Comparison of ENCODE assay signal across 17 cellular contexts in genomic region chr4:151661873-151662272, GRCh38.
"Had no signal": no experiment of that assay in that cellular context is flagged by ENCODE, and none has a peak within 500 bp of the region (broad histone marks: within the 10 kb centered on the region; RNA-seq: fewer than 3 reads in every experiment).

No MANE protein-coding gene starts in this region.

- H3K4me1 ChIP-seq: foreskin keratinocyte, left ventricle myocardium inferior, lower lobe of right lung had no signal

- H3K9me3 Mint-ChIP-seq: mesothelial cell of epicardium; naive thymus-derived CD4-positive, alpha-beta T cell had no signal

- DNase-seq: dermis blood vessel endothelial cell; dorsolateral prefrontal cortex; effector CD4-positive, alpha-beta T cell; effector memory CD4-positive, alpha-beta T cell; foreskin keratinocyte; glutamatergic neuron; head of caudate nucleus; heart right ventricle; hippocampal formation; left cardiac atrium; left ventricle myocardium inferior; lower lobe of right lung; mesenchymal stem cell; naive thymus-derived CD4-positive, alpha-beta T cell had no signal

- H3K36me3 ChIP-seq: lower lobe of right lung had no signal

- H3K27ac ChIP-seq: coronary artery, esophagus muscularis mucosa, foreskin keratinocyte, heart right ventricle, left ventricle myocardium inferior, lower lobe of right lung had no signal

- H3K4me3 ChIP-seq: coronary artery, dorsolateral prefrontal cortex, esophagus muscularis mucosa, heart right ventricle, left ventricle myocardium inferior, lower lobe of right lung had no signal

- H3K27me3 Mint-ChIP-seq: naive thymus-derived CD4-positive, alpha-beta T cell had no signal

- H3K27ac Mint-ChIP-seq: mesothelial cell of epicardium; naive thymus-derived CD4-positive, alpha-beta T cell had no signal

- H3K4me3 Mint-ChIP-seq: mesothelial cell of epicardium; naive thymus-derived CD4-positive, alpha-beta T cell had no signal

- H3K9me3 ChIP-seq: esophagus muscularis mucosa, heart right ventricle, left ventricle myocardium inferior, lower lobe of right lung had no signal

- H3K27me3 ChIP-seq: dorsolateral prefrontal cortex, esophagus muscularis mucosa, foreskin keratinocyte, heart right ventricle had no signal

- ATAC-seq: foreskin keratinocyte; heart right ventricle; left cardiac atrium; lower lobe of right lung; naive thymus-derived CD4-positive, alpha-beta T cell had no signal
